In the genomic region with DNA sequence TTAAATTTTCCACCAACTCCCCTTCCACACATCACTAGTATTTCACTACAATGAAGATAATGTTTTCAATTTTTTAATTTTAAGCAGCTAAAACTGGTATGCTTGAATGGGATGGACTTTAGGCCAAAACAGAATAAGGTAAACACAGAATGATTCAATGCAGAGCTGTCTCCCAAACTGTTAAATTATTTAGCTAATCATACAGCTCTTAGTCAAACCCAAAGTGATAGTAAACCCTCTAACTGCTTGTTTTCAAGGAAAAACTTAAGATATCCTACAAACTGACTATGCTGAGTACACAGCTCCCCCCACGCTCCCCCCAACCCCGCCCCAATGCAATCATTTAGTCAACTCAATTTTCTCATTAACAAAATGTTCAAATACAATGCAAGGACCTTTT, we compare ENCODE assay signal across 16 cellular contexts. TPM values are rescaled to one million over a fixed set of nuclear protein-coding genes. Genes with fewer than 3 reads are reported as not detected.
A peak's percentile ranks its signal among the peaks of the same experiment; 100 is the strongest.
DNase-seq lines count a peak whose midpoint lies in the region; ATAC-seq lines count a peak whose summit lies in the region.
"Had no signal": no experiment of that assay in that cellular context is flagged by ENCODE, and none has a peak within 500 bp of the region (broad histone marks: within the 10 kb centered on the region; RNA-seq: fewer than 3 reads in every experiment).

No MANE protein-coding gene starts in this region.

- POLR2A ChIA-PET in activated CD4-positive, alpha-beta T cell treated with anti-CD3 and anti-CD28 coated beads for 36 hours (lab: Charles Lee) = interaction anchor here (0.6 to 1.5 kb wide), 3 partner anchors 33 to 73 kb away, joined by 3 to 5 read pairs (median 3); partner anchors contain the start of gene MRPL1
- POLR2A ChIA-PET in naive thymus-derived CD4-positive, alpha-beta T cell (lab: Charles Lee) = no interaction called here

- no peaks in the 10 kb centered on the region for H3K27me3 ChIP-seq in naive thymus-derived CD4-positive, alpha-beta T cell (ENCODE audit: control insufficient read depth in 2 of 2, insufficient read depth in 2 of 2, low read length in 2 of 2)

- H3K27ac Mint-ChIP-seq in activated CD4-positive, alpha-beta T cell treated with anti-CD3 and anti-CD28 coated beads for 36 hours = no peak overlapping the region
- H3K27ac Mint-ChIP-seq in activated naive CD8-positive, alpha-beta T cell = peak overlapping the region; percentile 64
- no peak overlapping the region for H3K27ac Mint-ChIP-seq in activated naive CD8-positive, alpha-beta T cell treated with anti-CD3 and anti-CD28 coated beads for 36 hours
- H3K27ac Mint-ChIP-seq in naive thymus-derived CD4-positive, alpha-beta T cell = peak overlapping the region in 3 of 9 donors; percentile 38 to 62 (median 56)
- no peak overlapping the region for H3K27ac Mint-ChIP-seq in stimulated activated effector memory CD8-positive, alpha-beta T cell treated with anti-CD3 and anti-CD28 coated beads, Interleukin-12 subunit alpha, Interleukin-12 subunit beta, amount 100 ng/mL, for 72 hours
- H3K27ac Mint-ChIP-seq: GM23338 had no signal

- DNase-seq in activated CD4-positive, alpha-beta T cell treated with anti-CD3 and anti-CD28 coated beads for 36 hours = peak; percentile 32
- no peak for DNase-seq in activated CD4-positive, alpha-beta T cell treated with anti-CD3 and anti-CD28 coated beads, Interleukin-2, amount 50 U/mL, for 4 hours
- no peak for DNase-seq in activated naive CD8-positive, alpha-beta T cell treated with anti-CD3 and anti-CD28 coated beads for 36 hours
- no peak for DNase-seq in naive thymus-derived CD4-positive, alpha-beta T cell
- DNase-seq in stimulated activated effector memory CD8-positive, alpha-beta T cell treated with anti-CD3 and anti-CD28 coated beads, Interleukin-12 subunit alpha, Interleukin-12 subunit beta, amount 100 ng/mL, for 72 hours (ENCODE audit: low spot score in 2 of 2) = no peak
- no peak for DNase-seq in DMS153 (lab: John Stamatoyannopoulos, UW)
- DNase-seq: Calu3, DMS 273 treated with DMSO at 0.1 percent for 48 hours, DMS79, H7 had no signal

- ATAC-seq in activated CD4-positive, alpha-beta T cell treated with anti-CD3 and anti-CD28 coated beads for 36 hours = peak; percentile 24
- no peak for ATAC-seq in naive thymus-derived CD4-positive, alpha-beta T cell
- peak; percentile 60 for ATAC-seq in stimulated activated effector memory CD8-positive, alpha-beta T cell treated with anti-CD3 and anti-CD28 coated beads, Interleukin-12 subunit alpha, Interleukin-12 subunit beta, amount 100 ng/mL, for 72 hours
- no peak for ATAC-seq in HG03095 (IDR thresholded peaks at IDR 0.05; ENCODE audit: unreplicated experiment)
- ATAC-seq: GM12878, GM23338 had no signal

- no peaks in the 10 kb centered on the region for H3K9me3 ChIP-seq in naive thymus-derived CD4-positive, alpha-beta T cell (ENCODE audit: control insufficient read depth in 2 of 3, low read length in 3 of 3)

- H3K36me3 ChIP-seq in naive thymus-derived CD4-positive, alpha-beta T cell (ENCODE audit: control insufficient read depth in 2 of 3, insufficient read depth in 3 of 3, low read length in 3 of 3) = no peaks in the 10 kb centered on the region

- peaks cover 65% of the 10 kb centered on the region for H3K4me1 Mint-ChIP-seq in activated CD4-positive, alpha-beta T cell treated with anti-CD3 and anti-CD28 coated beads for 36 hours
- H3K4me1 Mint-ChIP-seq in activated naive CD8-positive, alpha-beta T cell (ENCODE audit: low read depth) = peaks cover 71% of the 10 kb centered on the region
- H3K4me1 Mint-ChIP-seq in activated naive CD8-positive, alpha-beta T cell treated with anti-CD3 and anti-CD28 coated beads for 36 hours = peaks cover 55% of the 10 kb centered on the region
- peaks cover 33 to 97% (median 83%) of the 10 kb centered on the region in 7 donors for H3K4me1 Mint-ChIP-seq in naive thymus-derived CD4-positive, alpha-beta T cell
- H3K4me1 Mint-ChIP-seq in stimulated activated effector memory CD8-positive, alpha-beta T cell treated with anti-CD3 and anti-CD28 coated beads, Interleukin-12 subunit alpha, Interleukin-12 subunit beta, amount 100 ng/mL, for 72 hours = peaks cover 46% of the 10 kb centered on the region

- peaks cover 8% of the 10 kb centered on the region for H3K36me3 Mint-ChIP-seq in activated CD4-positive, alpha-beta T cell treated with anti-CD3 and anti-CD28 coated beads for 36 hours (ENCODE audit: low read depth)
- H3K36me3 Mint-ChIP-seq in activated naive CD8-positive, alpha-beta T cell = peaks cover 6% of the 10 kb centered on the region
- peaks cover 17% of the 10 kb centered on the region for H3K36me3 Mint-ChIP-seq in activated naive CD8-positive, alpha-beta T cell treated with anti-CD3 and anti-CD28 coated beads for 36 hours
- H3K36me3 Mint-ChIP-seq in naive thymus-derived CD4-positive, alpha-beta T cell = peaks cover 0 to 14% (median 10%) of the 10 kb centered on the region in 5 donors
- H3K36me3 Mint-ChIP-seq in stimulated activated effector memory CD8-positive, alpha-beta T cell treated with anti-CD3 and anti-CD28 coated beads, Interleukin-12 subunit alpha, Interleukin-12 subunit beta, amount 100 ng/mL, for 72 hours = peaks cover 22% of the 10 kb centered on the region

- H3K27ac ChIP-seq in naive thymus-derived CD4-positive, alpha-beta T cell (ENCODE audit: low read depth, low read length) = no peak overlapping the region
- H3K27ac ChIP-seq: 22Rv1 had no signal

- CTCF ChIA-PET in activated CD4-positive, alpha-beta T cell treated with anti-CD3 and anti-CD28 coated beads for 36 hours (lab: Charles Lee) = no interaction called here
- CTCF ChIA-PET in naive thymus-derived CD4-positive, alpha-beta T cell (lab: Charles Lee) = interaction anchor here (0.6 kb wide), 1 partner anchor 1627 kb away, joined by 3 read pairs; no protein-coding TSS in a partner anchor

- H3K27me3 Mint-ChIP-seq in activated CD4-positive, alpha-beta T cell treated with anti-CD3 and anti-CD28 coated beads for 36 hours = no peaks in the 10 kb centered on the region
- no peaks in the 10 kb centered on the region for H3K27me3 Mint-ChIP-seq in activated naive CD8-positive, alpha-beta T cell
- H3K27me3 Mint-ChIP-seq in activated naive CD8-positive, alpha-beta T cell treated with anti-CD3 and anti-CD28 coated beads for 36 hours = no peaks in the 10 kb centered on the region
- no peaks in the 10 kb centered on the region for H3K27me3 Mint-ChIP-seq in naive thymus-derived CD4-positive, alpha-beta T cell

- H3K4me3 Mint-ChIP-seq in activated CD4-positive, alpha-beta T cell treated with anti-CD3 and anti-CD28 coated beads for 36 hours = no peak overlapping the region
- no peak overlapping the region for H3K4me3 Mint-ChIP-seq in activated naive CD8-positive, alpha-beta T cell
- no peak overlapping the region for H3K4me3 Mint-ChIP-seq in activated naive CD8-positive, alpha-beta T cell treated with anti-CD3 and anti-CD28 coated beads for 36 hours
- H3K4me3 Mint-ChIP-seq in naive thymus-derived CD4-positive, alpha-beta T cell = peak overlapping the region in 7 of 10 donors; percentile 10 to 44 (median 28)
- no peak overlapping the region for H3K4me3 Mint-ChIP-seq in stimulated activated effector memory CD8-positive, alpha-beta T cell treated with anti-CD3 and anti-CD28 coated beads, Interleukin-12 subunit alpha, Interleukin-12 subunit beta, amount 100 ng/mL, for 72 hours
- H3K4me3 Mint-ChIP-seq: CD14-positive monocyte, GM23338 had no signal

- no peaks in the 10 kb centered on the region for H3K9me3 Mint-ChIP-seq in activated CD4-positive, alpha-beta T cell treated with anti-CD3 and anti-CD28 coated beads for 36 hours (ENCODE audit: low read depth)
- no peaks in the 10 kb centered on the region for H3K9me3 Mint-ChIP-seq in activated naive CD8-positive, alpha-beta T cell (ENCODE audit: low read depth)
- H3K9me3 Mint-ChIP-seq in activated naive CD8-positive, alpha-beta T cell treated with anti-CD3 and anti-CD28 coated beads for 36 hours = peaks cover 1% of the 10 kb centered on the region
- no peaks in the 10 kb centered on the region for H3K9me3 Mint-ChIP-seq in naive thymus-derived CD4-positive, alpha-beta T cell
- no peaks in the 10 kb centered on the region for H3K9me3 Mint-ChIP-seq in stimulated activated effector memory CD8-positive, alpha-beta T cell treated with anti-CD3 and anti-CD28 coated beads, Interleukin-12 subunit alpha, Interleukin-12 subunit beta, amount 100 ng/mL, for 72 hours
- H3K9me3 Mint-ChIP-seq: CD14-positive monocyte, GM23338 had no signal

- intact Hi-C loops in activated CD4-positive, alpha-beta T cell treated with anti-CD3 and anti-CD28 coated beads for 36 hours (cut with DNase I, micrococcal nuclease) = no loop called here
- intact Hi-C loops in naive thymus-derived CD4-positive, alpha-beta T cell (cut with micrococcal nuclease) = no loop called here

- H3K4me3 ChIP-seq in naive thymus-derived CD4-positive, alpha-beta T cell (ENCODE audit: low read length) = no peak overlapping the region
- H3K4me3 ChIP-seq: GM12878, GM23338 had no signal

- H3K4me1 ChIP-seq in naive thymus-derived CD4-positive, alpha-beta T cell (ENCODE audit: control insufficient read depth in 2 of 2, insufficient read depth in 2 of 2, low read length in 2 of 2) = peaks cover 36 to 43% of the 10 kb centered on the region in 2 donors

RNA-seq across cellular contexts. Expression of gene CNOT6L, which starts 30.2 kb away (rescaled TPM):
- total RNA-seq in activated CD4-positive, alpha-beta T cell treated with anti-CD3 and anti-CD28 coated beads for 36 hours = 100 to 1,000 TPM; 111 to 122 TPM
- 10 to 100 TPM; 85.1 to 88.8 TPM for total RNA-seq in activated naive CD8-positive, alpha-beta T cell treated with anti-CD3 and anti-CD28 coated beads for 36 hours
- 100 to 1,000 TPM; 111 to 212 (median 143) TPM for total RNA-seq in naive thymus-derived CD4-positive, alpha-beta T cell
- 10 to 100 TPM; 50.5 to 52.3 TPM for polyA plus RNA-seq in naive thymus-derived CD4-positive, alpha-beta T cell

Comparison
In these comparisons a context has a peak if more than half of its experiments do, and no peak if none do; other contexts are left out.
1. ATAC-seq: peak in activated CD4-positive, alpha-beta T cell treated with anti-CD3 and anti-CD28 coated beads for 36 hours (single experiment) and stimulated activated effector memory CD8-positive, alpha-beta T cell treated with anti-CD3 and anti-CD28 coated beads, Interleukin-12 subunit alpha, Interleukin-12 subunit beta, amount 100 ng/mL, for 72 hours (single experiment); none in naive thymus-derived CD4-positive, alpha-beta T cell (single experiment) and HG03095 (single experiment).
2. H3K4me3 Mint-ChIP-seq: peak in naive thymus-derived CD4-positive, alpha-beta T cell (7 of 10); none in activated CD4-positive, alpha-beta T cell treated with anti-CD3 and anti-CD28 coated beads for 36 hours (single experiment), activated naive CD8-positive, alpha-beta T cell (single experiment), activated naive CD8-positive, alpha-beta T cell treated with anti-CD3 and anti-CD28 coated beads for 36 hours (single experiment) and stimulated activated effector memory CD8-positive, alpha-beta T cell treated with anti-CD3 and anti-CD28 coated beads, Interleukin-12 subunit alpha, Interleukin-12 subunit beta, amount 100 ng/mL, for 72 hours (single experiment).